ENCODE assay signal across 12 cellular contexts in the genomic region with DNA sequence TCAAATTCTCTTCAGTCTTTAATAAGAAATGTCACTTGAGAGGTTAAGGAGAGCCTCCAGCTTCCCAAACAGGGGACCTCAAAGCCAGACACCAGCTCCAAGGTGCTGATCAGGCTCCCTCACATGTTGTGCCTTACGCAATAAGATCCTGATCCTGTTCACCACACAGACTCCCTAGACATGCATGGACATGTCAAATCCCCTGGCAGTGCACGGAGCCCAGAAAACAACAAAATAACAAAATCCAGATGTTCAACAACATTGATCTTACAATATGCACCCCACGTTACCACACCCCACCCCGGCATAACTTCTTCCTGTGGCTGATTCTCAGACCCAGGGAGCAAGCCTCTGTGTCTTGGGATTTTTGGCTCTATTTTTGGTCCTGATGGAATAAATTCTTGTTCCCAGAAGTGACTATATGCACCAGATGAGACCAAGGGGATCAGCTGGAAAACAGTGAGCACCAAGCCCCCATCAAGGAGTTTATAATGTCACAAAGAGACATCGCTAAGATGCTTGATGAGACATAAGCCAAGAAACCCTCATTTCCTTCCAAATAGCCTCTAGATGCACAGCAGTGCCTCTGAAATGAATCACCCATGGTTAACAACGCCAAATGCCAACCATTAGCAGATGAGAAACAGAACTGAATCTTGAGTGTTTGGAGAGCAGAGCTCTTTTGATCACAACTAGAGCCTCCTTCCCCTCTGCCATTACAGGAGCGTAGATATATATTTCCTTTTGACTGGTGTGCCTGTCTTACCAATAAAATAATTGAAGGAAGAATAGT.
DNase-seq lines count a peak whose midpoint lies in the region; ATAC-seq and TF ChIP-seq lines count a peak whose summit lies in the region.
"Had no signal": no experiment of that assay in that cellular context is flagged by ENCODE, and none has a peak within 500 bp of the region (broad histone marks: within the 10 kb centered on the region; RNA-seq: fewer than 3 reads in every experiment).

No MANE protein-coding gene starts in this region.

- H3K36me3 Mint-ChIP-seq in activated B cell treated with CpG ODN at 0.5 μM for 24 hours (ENCODE audit: low read depth), result peaks cover 48% of the 10 kb centered on the region

- H3K4me3 ChIP-seq in fibroblast of villous mesenchyme (ENCODE audit: low read depth, low read length), result no peak overlapping the region
- H3K4me3 ChIP-seq: upper lobe of left lung had no signal

- intact Hi-C loops in activated B cell treated with CpG ODN at 0.5 μM for 24 hours (cut with micrococcal nuclease), result no loop called here

- no peaks in the 10 kb centered on the region for H3K9me3 Mint-ChIP-seq in activated B cell treated with CpG ODN at 0.5 μM for 24 hours

- H3K4me3 Mint-ChIP-seq in activated B cell treated with CpG ODN at 0.5 μM for 24 hours, result no peak overlapping the region

- no peak overlapping the region for H3K27ac Mint-ChIP-seq in activated B cell treated with CpG ODN at 0.5 μM for 24 hours

- peaks cover 42% of the 10 kb centered on the region for H3K4me1 Mint-ChIP-seq in activated B cell treated with CpG ODN at 0.5 μM for 24 hours

- peak; percentile 54 for ATAC-seq in GM21786 (IDR thresholded peaks at IDR 0.05; ENCODE audit: unreplicated experiment)
- ATAC-seq in activated B cell treated with CpG ODN at 0.5 μM for 24 hours (ENCODE audit: low read depth), result peak; percentile 43
- ATAC-seq in HG02678 (IDR thresholded peaks at IDR 0.05; ENCODE audit: unreplicated experiment), result no peak
- ATAC-seq in GM21360 (IDR thresholded peaks at IDR 0.05; ENCODE audit: unreplicated experiment), result no peak
- ATAC-seq in activated CD4-positive, CD25-positive, alpha-beta regulatory T cell treated with anti-CD3 and anti-CD28 coated beads, Interleukin-2, amount 50 U/mL, for 24 hours, result no peak
- ATAC-seq: Panc1 had no signal

- TF ChIP-seq CTCF in activated B cell treated with CpG ODN at 0.5 μM for 24 hours (IDR thresholded peaks at IDR 0.05) (no peak), fibroblast of villous mesenchyme (IDR thresholded peaks at IDR 0.05; ENCODE audit: insufficient read depth, low read depth, low read length) (no peak)

- DNase-seq in AG08396 (ENCODE audit: low spot score), result peak; percentile 70
- DNase-seq in activated B cell treated with CpG ODN at 0.5 μM for 24 hours, result no peak
- peak; percentile 86 for DNase-seq in fibroblast of villous mesenchyme (ENCODE audit: low read depth)
- DNase-seq in cerebellar nuclear complex (lab: John Stamatoyannopoulos, UW), result no peak
- DNase-seq: activated CD4-positive, alpha-beta T cell treated with anti-CD3 and anti-CD28 coated beads for 1 hour; stimulated activated CD4-positive, alpha-beta T cell treated with anti-CD3 and anti-CD28 coated beads, Interleukin-4, amount 100 ng/mL, for 24 hours; upper lobe of left lung had no signal

- H3K27me3 Mint-ChIP-seq in activated B cell treated with CpG ODN at 0.5 μM for 24 hours, result no peaks in the 10 kb centered on the region

- CTCF ChIA-PET in activated B cell treated with CpG ODN at 0.5 μM for 24 hours (lab: Charles Lee), result interaction anchor here (1.1 to 1.6 kb wide), 2 partner anchors 13 to 16 kb away, joined by 4 to 5 read pairs; no protein-coding TSS in a partner anchor

- POLR2A ChIA-PET in activated B cell treated with CpG ODN at 0.5 μM for 24 hours (lab: Charles Lee), result interaction anchor here (0.5 to 1.7 kb wide), 4 partner anchors 10 to 239 kb away, joined by 3 to 7 read pairs (median 3); a partner anchor contains a TSS

Comparison
In these comparisons a context has a peak if more than half of its experiments do, and no peak if none do; other contexts are left out.
1. DNase-seq: peak in AG08396 (single experiment) and fibroblast of villous mesenchyme (single experiment); none in activated B cell treated with CpG ODN at 0.5 μM for 24 hours (single experiment) and cerebellar nuclear complex (0 of 2).
2. ATAC-seq: peak in GM21786 (single experiment) and activated B cell treated with CpG ODN at 0.5 μM for 24 hours (single experiment); none in HG02678 (single experiment), GM21360 (single experiment) and activated CD4-positive, CD25-positive, alpha-beta regulatory T cell treated with anti-CD3 and anti-CD28 coated beads, Interleukin-2, amount 50 U/mL, for 24 hours (0 of 2).